In genomic region chr14:68633131-68633991, GRCh38 we compare ENCODE assay signal across 8 cellular contexts.
A peak's percentile ranks its signal among the peaks of the same experiment; 100 is the strongest.
DNase-seq lines count a peak whose midpoint lies in the region; ATAC-seq, FAIRE-seq and TF ChIP-seq lines count a peak whose summit lies in the region.

No MANE protein-coding gene starts in this region.

- H3K4me1 ChIP-seq in Panc1 (ENCODE audit: control insufficient read depth, insufficient read depth, low read length) (no peaks in the 10 kb centered on the region), mucosa of rectum (ENCODE audit: control insufficient read depth in 2 of 2, insufficient read depth in 2 of 2, low read length in 2 of 2) (peaks cover 12 to 15% of the 10 kb centered on the region in 2 donors), tibial nerve (peaks cover 5 to 86% (median 51%) of the 10 kb centered on the region in 4 donors)
- peaks cover 8% of the 10 kb centered on the region for H3K4me1 ChIP-seq in CD4-positive, alpha-beta memory T cell (ENCODE audit: insufficient read depth, low read length)

- intact Hi-C loops in Panc1 (cut with micrococcal nuclease; ENCODE audit: unreplicated experiment): no loop called here
- intact Hi-C loops in CD4-positive, alpha-beta memory T cell (cut with micrococcal nuclease): no loop called here

- BruUV-seq in Panc1 (replicated peaks; lab: Mats Ljungman, UMichigan): no TSS peak

- H3K4me3 ChIP-seq in Panc1 (ENCODE audit: low read depth in 2 of 2, low read length in 2 of 2): no peak overlapping the region
- H3K4me3 ChIP-seq in mucosa of rectum (ENCODE audit: low read length in 2 of 2): no peak overlapping the region
- no peak overlapping the region for H3K4me3 ChIP-seq in tibial nerve
- H3K4me3 ChIP-seq in CD4-positive, alpha-beta memory T cell (ENCODE audit: low read length in 2 of 2): no peak overlapping the region

- no peak overlapping the region for H3K4me3 Mint-ChIP-seq in CD4-positive, alpha-beta memory T cell

- no peak for DNase-seq in Panc1 (ENCODE audit: low read depth, low spot score)
- DNase-seq in tibial nerve (ENCODE audit: low spot score in 2 of 2): no peak
- no peak for DNase-seq in stimulated activated CD4-positive, alpha-beta T cell treated with anti-CD3 and anti-CD28 coated beads, Interleukin-15, amount 100 ng/mL, for 24 hours
- no peak for DNase-seq in CD4-positive, alpha-beta memory T cell
- no peak for DNase-seq in kidney tubule cell (ENCODE audit: low spot score)
- no peak for DNase-seq in NCI-H2029 treated with DMSO at 0.1 percent for 48 hours (lab: John Stamatoyannopoulos, UW)

- H3K27ac ChIP-seq in Panc1 (ENCODE audit: low read length) (no peak overlapping the region), mucosa of rectum (ENCODE audit: low read depth in 2 of 2, low read length in 2 of 2) (peak overlapping the region; percentile 61 to 69), tibial nerve (peak overlapping the region; percentile 56 to 90 (median 72))
- no peak overlapping the region for H3K27ac ChIP-seq in CD4-positive, alpha-beta memory T cell (ENCODE audit: low read depth, low read length)

- H3K36me3 ChIP-seq in Panc1 (ENCODE audit: control insufficient read depth, insufficient read depth, low read length) (no peaks in the 10 kb centered on the region), mucosa of rectum (ENCODE audit: control insufficient read depth in 2 of 2, insufficient read depth in 2 of 2, low read length in 2 of 2) (no peaks in the 10 kb centered on the region), tibial nerve (no peaks in the 10 kb centered on the region)
- no peaks in the 10 kb centered on the region for H3K36me3 ChIP-seq in CD4-positive, alpha-beta memory T cell (ENCODE audit: insufficient read depth, low read length)

- H3K9me3 ChIP-seq in Panc1 (ENCODE audit: control insufficient read depth, insufficient read depth, low read depth, low read length): no peaks in the 10 kb centered on the region
- no peaks in the 10 kb centered on the region for H3K9me3 ChIP-seq in mucosa of rectum (ENCODE audit: control insufficient read depth in 2 of 2, low read length in 2 of 2)
- no peaks in the 10 kb centered on the region for H3K9me3 ChIP-seq in tibial nerve
- H3K9me3 ChIP-seq in CD4-positive, alpha-beta memory T cell (ENCODE audit: control insufficient read depth in 1 of 2, low read length in 2 of 2): no peaks in the 10 kb centered on the region

- no peaks in the 10 kb centered on the region for H3K36me3 Mint-ChIP-seq in CD4-positive, alpha-beta memory T cell

- H3K27me3 Mint-ChIP-seq in CD4-positive, alpha-beta memory T cell: no peaks in the 10 kb centered on the region

- H3K4me1 Mint-ChIP-seq in CD4-positive, alpha-beta memory T cell: peaks cover 3 to 10% (median 6%) of the 10 kb centered on the region in 4 donors

- TF ChIP-seq CTCF in Panc1 (IDR thresholded peaks at IDR 0.05) (no peak), tibial nerve (IDR thresholded peaks at IDR 0.05) (peak in 1 of 5 experiments; percentile 18)

- CTCF ChIA-PET in Panc1 (lab: Charles Lee): no interaction called here
- CTCF ChIA-PET in CD4-positive, alpha-beta memory T cell (lab: Charles Lee; ENCODE audit: partially characterized antibody): no interaction called here

- peak in 1 of 2 donors; percentile 81 for TF ChIP-seq EP300 in tibial nerve (IDR thresholded peaks at IDR 0.05)

- peak; percentile 91 for FAIRE-seq in endometrium (lab: Jason Lieb, UNC)

- H3K9me3 Mint-ChIP-seq in CD4-positive, alpha-beta memory T cell: no peaks in the 10 kb centered on the region

- H3K9ac ChIP-seq in mucosa of rectum (ENCODE audit: low read depth in 1 of 2, low read length in 2 of 2): peak overlapping the region in 1 of 2 donors; percentile 22

- H3K27ac Mint-ChIP-seq in CD4-positive, alpha-beta memory T cell: no peak overlapping the region

- in situ Hi-C loops in Panc1 (cut with HindIII; ENCODE audit: low pct_unique_long_range_greater_than_20kb, low sequenced_read_pairs): no loop called here

- H3K27me3 ChIP-seq in Panc1 (ENCODE audit: control insufficient read depth, insufficient read depth, low read length) (no peaks in the 10 kb centered on the region), mucosa of rectum (ENCODE audit: control insufficient read depth in 2 of 2, insufficient read depth in 2 of 2, low read length in 2 of 2) (no peaks in the 10 kb centered on the region), tibial nerve (no peaks in the 10 kb centered on the region)
- no peaks in the 10 kb centered on the region for H3K27me3 ChIP-seq in CD4-positive, alpha-beta memory T cell (ENCODE audit: insufficient read depth, low read length)

- POLR2A ChIA-PET in Panc1 (lab: Charles Lee): no interaction called here
- POLR2A ChIA-PET in CD4-positive, alpha-beta memory T cell (lab: Charles Lee; ENCODE audit: partially characterized antibody): interaction anchor here (1.0 kb wide), 1 partner anchor 127 kb away, joined by 3 read pairs; no protein-coding TSS in a partner anchor

- TF ChIP-seq POLR2A in tibial nerve (IDR thresholded peaks at IDR 0.05): no peak

- WGBS in tibial nerve, 2 donors: 11 to 13% methylated on average over 11 to 15 of the region's 15 CpGs

- ATAC-seq in Panc1: peak; percentile 62; the same call in 1 of the 2 replicates

Comparison
In these comparisons a context has a peak if more than half of its experiments do, and no peak if none do; other contexts are left out.
1. H3K27ac ChIP-seq: peak in mucosa of rectum (2 of 2) and tibial nerve (4 of 4); none in Panc1 (single experiment) and CD4-positive, alpha-beta memory T cell (single experiment).